Comparison of ENCODE assay signal across 19 cellular contexts in genomic region chr7:34187908-34188307, GRCh38.
A peak's percentile ranks its signal among the peaks of the same experiment; 100 is the strongest.
DNase-seq lines count a peak whose midpoint lies in the region; ATAC-seq and TF ChIP-seq lines count a peak whose summit lies in the region.
"Had no signal": no experiment of that assay in that cellular context is flagged by ENCODE, and none has a peak within 500 bp of the region (broad histone marks: within the 10 kb centered on the region; RNA-seq: fewer than 3 reads in every experiment).

No MANE protein-coding gene starts in this region.

- 25% methylated on average over 1 of the region's 1 CpG for WGBS in mammary epithelial cell (ENCODE audit: low coverage, missing lambda C conversion rate)

- H2AFZ ChIP-seq in mammary epithelial cell (ENCODE audit: low read depth, low read length), result no peak overlapping the region

- POLR2A ChIA-PET in CD4-positive, alpha-beta T cell (lab: Charles Lee), result no interaction called here

- H3K4me1 Mint-ChIP-seq in CD4-positive, alpha-beta T cell (ENCODE audit: low read depth), result no peaks in the 10 kb centered on the region
- H3K4me1 Mint-ChIP-seq: CD14-positive monocyte had no signal

- H3K27me3 ChIP-seq in mammary epithelial cell (ENCODE audit: insufficient read depth, low read length) (no peaks in the 10 kb centered on the region), breast epithelium (no peaks in the 10 kb centered on the region), SJCRH30 (peaks cover 3% of the 10 kb centered on the region; the same call in 1 of the 2 replicates)
- no peaks in the 10 kb centered on the region for H3K27me3 ChIP-seq in CD4-positive, alpha-beta T cell (ENCODE audit: control insufficient read depth, insufficient read depth, low read length)

- TF ChIP-seq CTCF in mammary epithelial cell (conservative IDR thresholded peaks at IDR 0.05 in 1 of 2, IDR thresholded peaks at IDR 0.05 in 1 of 2; ENCODE audit: extremely low read depth in 1 of 2, insufficient read depth in 1 of 2, low read depth in 1 of 2, low read length in 2 of 2) (no peak), breast epithelium (IDR thresholded peaks at IDR 0.05) (no peak), fibroblast of mammary gland (conservative IDR thresholded peaks at IDR 0.05; ENCODE audit: control insufficient read depth, insufficient read depth, low read depth, low read length) (no peak)
- no peak for TF ChIP-seq CTCF in CD4-positive, alpha-beta T cell (IDR thresholded peaks at IDR 0.05)

- no peak overlapping the region for H3K9ac ChIP-seq in mammary epithelial cell (ENCODE audit: insufficient read depth, low read length)

- H3K36me3 ChIP-seq in mammary epithelial cell (ENCODE audit: insufficient read depth, low read length) (no peaks in the 10 kb centered on the region), breast epithelium (no peaks in the 10 kb centered on the region), SJCRH30 (no peaks in the 10 kb centered on the region)

- peak; percentile 75 for ATAC-seq in SK-N-SH treated with all-trans-retinoic acid at 6 μM for 48 hours
- no peak for ATAC-seq in CD4-positive, alpha-beta T cell (ENCODE audit: poor library complexity)
- ATAC-seq: K562 had no signal

- H3K4me3 ChIP-seq in mammary epithelial cell (replicated peaks in 1 of 3; ENCODE audit: insufficient read depth in 1 of 3, low read depth in 2 of 3, low read length in 3 of 3) (no peak overlapping the region), breast epithelium (no peak overlapping the region), fibroblast of mammary gland (ENCODE audit: control insufficient read depth, low read depth, low read length) (no peak overlapping the region), SJCRH30 (no peak overlapping the region)
- H3K4me3 ChIP-seq: K562 had no signal

- H3K4me1 ChIP-seq in mammary epithelial cell (ENCODE audit: insufficient read depth, low read length) (no peaks in the 10 kb centered on the region), breast epithelium (no peaks in the 10 kb centered on the region), SJCRH30 (no peaks in the 10 kb centered on the region)

- no peaks in the 10 kb centered on the region for H4K20me1 ChIP-seq in mammary epithelial cell (ENCODE audit: insufficient read depth, low read length)

- no peak overlapping the region for H3K27ac ChIP-seq in mammary epithelial cell (ENCODE audit: insufficient read depth, low read depth, low read length)
- no peak overlapping the region for H3K27ac ChIP-seq in breast epithelium
- H3K27ac ChIP-seq in CD4-positive, alpha-beta T cell (ENCODE audit: low read depth, low read length), result no peak overlapping the region
- H3K27ac ChIP-seq in SJCRH30, result no peak overlapping the region
- H3K27ac ChIP-seq: 22Rv1 had no signal

- in situ Hi-C loops in mammary epithelial cell (cut with MboI; ENCODE audit: low sequenced_read_pairs in 2 of 2), result no loop called here

- CTCF ChIA-PET in mammary epithelial cell (lab: Charles Lee; ENCODE audit: low non-redundant PET), result no interaction called here
- CTCF ChIA-PET in CD4-positive, alpha-beta T cell (lab: Charles Lee), result no interaction called here

- TF ChIP-seq POLR2A in breast epithelium (IDR thresholded peaks at IDR 0.05), result no peak

- intact Hi-C loops in mammary epithelial cell (cut with micrococcal nuclease), result no loop called here
- intact Hi-C loops in breast epithelium (cut with DNase I; ENCODE audit: low total_unique reads), result no loop called here
- intact Hi-C loops in CD4-positive, alpha-beta T cell (cut with DNase I, micrococcal nuclease), result no loop called here

- H3K9me3 ChIP-seq in mammary epithelial cell (replicated peaks; ENCODE audit: insufficient read depth, low read length) (no peaks in the 10 kb centered on the region), breast epithelium (peaks cover 0 to 1% of the 10 kb centered on the region in 2 donors), SJCRH30 (replicated peaks) (no peaks in the 10 kb centered on the region)
- H3K9me3 ChIP-seq in CD4-positive, alpha-beta T cell (ENCODE audit: control insufficient read depth, low read length), result no peaks in the 10 kb centered on the region

- no peaks in the 10 kb centered on the region for H3K27me3 Mint-ChIP-seq in CD4-positive, alpha-beta T cell

- no peaks in the 10 kb centered on the region for H3K36me3 Mint-ChIP-seq in CD4-positive, alpha-beta T cell (ENCODE audit: low read depth)
- H3K36me3 Mint-ChIP-seq: CD14-positive monocyte had no signal

- no peaks in the 10 kb centered on the region for H3K79me2 ChIP-seq in mammary epithelial cell (ENCODE audit: insufficient read depth, low read length)

- H3K4me2 ChIP-seq in mammary epithelial cell (ENCODE audit: insufficient read depth, low read depth, low read length), result no peak overlapping the region

- peak; percentile 30 for DNase-seq in mammary epithelial cell
- no peak for DNase-seq in breast epithelium (ENCODE audit: low spot score in 2 of 2)
- peak; percentile 11 for DNase-seq in fibroblast of mammary gland (ENCODE audit: low read depth)
- no peak for DNase-seq in NCI-H510A (lab: John Stamatoyannopoulos, UW)
- DNase-seq in CD4-positive, alpha-beta T cell, result no peak
- DNase-seq in SJCRH30, result no peak
- DNase-seq in activated CD4-positive, alpha-beta T cell treated with anti-CD3 and anti-CD28 coated beads, Interleukin-2, amount 50 U/mL, for 48 hours, result no peak
- DNase-seq: AML-193, DMS 273 treated with DMSO at 0.1 percent for 48 hours, DND-41, GF-D8, H9, NCI-H187, NCI-H2107, NCI-H2227 treated with DMSO at 0.1 percent for 48 hours had no signal

- no peak overlapping the region for H3K4me3 Mint-ChIP-seq in CD4-positive, alpha-beta T cell
- H3K4me3 Mint-ChIP-seq: CD14-positive monocyte, H9 had no signal

- dilution Hi-C loops in mammary epithelial cell (cut with HindIII; ENCODE audit: low sequenced_read_pairs), result loop anchor here (10.0 kb wide), 1 partner anchor 57 kb away; no protein-coding TSS in a partner anchor

- no peaks in the 10 kb centered on the region for H3K9me3 Mint-ChIP-seq in CD4-positive, alpha-beta T cell
- H3K9me3 Mint-ChIP-seq: H9 had no signal

- BruUV-seq in mammary epithelial cell (replicated peaks; lab: Mats Ljungman, UMichigan), result no TSS peak

- no peak overlapping the region for H3K27ac Mint-ChIP-seq in CD4-positive, alpha-beta T cell
- H3K27ac Mint-ChIP-seq: CD14-positive monocyte, H9 had no signal

TF ChIP-seq in SK-N-SH treated with all-trans-retinoic acid at 6 μM for 48 hours, 23 proteins besides CTCF, POLR2A, EP300 and RAD21:
- TF ChIP-seq SNAI2 (CRISPR knock-in tag; IDR thresholded peaks at IDR 0.05) (no peak), ZC3H10 (CRISPR knock-in tag; IDR thresholded peaks at IDR 0.05) (no peak), PATZ1 (CRISPR knock-in tag; IDR thresholded peaks at IDR 0.05; ENCODE audit: borderline replicate concordance) (no peak), GLIS3 (CRISPR knock-in tag; IDR thresholded peaks at IDR 0.05) (no peak)

Comparison
In these comparisons a context has a peak if more than half of its experiments do, and no peak if none do; other contexts are left out.
1. DNase-seq: peak in mammary epithelial cell (single experiment) and fibroblast of mammary gland (single experiment); none in breast epithelium (0 of 2), NCI-H510A (single experiment), CD4-positive, alpha-beta T cell (0 of 10), SJCRH30 (0 of 2) and activated CD4-positive, alpha-beta T cell treated with anti-CD3 and anti-CD28 coated beads, Interleukin-2, amount 50 U/mL, for 48 hours (0 of 2).